1 cellular context compared by ENCODE assay signal in the genomic region with DNA sequence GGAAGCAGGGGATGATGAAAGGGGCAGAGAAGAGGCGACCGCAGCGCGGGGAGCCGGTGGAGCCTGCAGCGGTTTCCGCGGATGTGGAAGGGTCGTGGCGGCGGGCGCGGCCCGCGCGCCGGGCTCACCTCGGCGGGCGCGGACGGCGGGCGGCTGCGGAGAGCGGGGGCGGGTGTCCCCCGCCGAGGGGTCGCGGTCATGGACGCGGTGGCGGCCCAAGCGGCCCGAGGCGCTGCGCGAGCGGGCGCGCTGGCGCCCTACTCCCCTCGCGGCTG.
TF ChIP-seq lines count a peak whose summit lies in the region.

No MANE protein-coding gene starts in this region.

TF ChIP-seq in GM23338, 12 proteins besides CTCF, POLR2A, EP300 and RAD21 (continued from another document):
- TF ChIP-seq, protein P1, sequence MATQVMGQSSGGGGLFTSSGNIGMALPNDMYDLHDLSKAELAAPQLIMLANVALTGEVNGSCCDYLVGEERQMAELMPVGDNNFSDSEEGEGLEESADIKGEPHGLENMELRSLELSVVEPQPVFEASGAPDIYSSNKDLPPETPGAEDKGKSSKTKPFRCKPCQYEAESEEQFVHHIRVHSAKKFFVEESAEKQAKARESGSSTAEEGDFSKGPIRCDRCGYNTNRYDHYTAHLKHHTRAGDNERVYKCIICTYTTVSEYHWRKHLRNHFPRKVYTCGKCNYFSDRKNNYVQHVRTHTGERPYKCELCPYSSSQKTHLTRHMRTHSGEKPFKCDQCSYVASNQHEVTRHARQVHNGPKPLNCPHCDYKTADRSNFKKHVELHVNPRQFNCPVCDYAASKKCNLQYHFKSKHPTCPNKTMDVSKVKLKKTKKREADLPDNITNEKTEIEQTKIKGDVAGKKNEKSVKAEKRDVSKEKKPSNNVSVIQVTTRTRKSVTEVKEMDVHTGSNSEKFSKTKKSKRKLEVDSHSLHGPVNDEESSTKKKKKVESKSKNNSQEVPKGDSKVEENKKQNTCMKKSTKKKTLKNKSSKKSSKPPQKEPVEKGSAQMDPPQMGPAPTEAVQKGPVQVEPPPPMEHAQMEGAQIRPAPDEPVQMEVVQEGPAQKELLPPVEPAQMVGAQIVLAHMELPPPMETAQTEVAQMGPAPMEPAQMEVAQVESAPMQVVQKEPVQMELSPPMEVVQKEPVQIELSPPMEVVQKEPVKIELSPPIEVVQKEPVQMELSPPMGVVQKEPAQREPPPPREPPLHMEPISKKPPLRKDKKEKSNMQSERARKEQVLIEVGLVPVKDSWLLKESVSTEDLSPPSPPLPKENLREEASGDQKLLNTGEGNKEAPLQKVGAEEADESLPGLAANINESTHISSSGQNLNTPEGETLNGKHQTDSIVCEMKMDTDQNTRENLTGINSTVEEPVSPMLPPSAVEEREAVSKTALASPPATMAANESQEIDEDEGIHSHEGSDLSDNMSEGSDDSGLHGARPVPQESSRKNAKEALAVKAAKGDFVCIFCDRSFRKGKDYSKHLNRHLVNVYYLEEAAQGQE (IDR thresholded peaks at IDR 0.05; ENCODE audit: unreplicated experiment), result no peak
- no peak for TF ChIP-seq ZNF331 (CRISPR knock-in tag; IDR thresholded peaks at IDR 0.05; ENCODE audit: low read depth)
- TF ChIP-seq JUNB (IDR thresholded peaks at IDR 0.05; ENCODE audit: unreplicated experiment), result no peak
- TF ChIP-seq STAT1 (IDR thresholded peaks at IDR 0.05; ENCODE audit: unreplicated experiment), result no peak
- TF ChIP-seq, protein P2, sequence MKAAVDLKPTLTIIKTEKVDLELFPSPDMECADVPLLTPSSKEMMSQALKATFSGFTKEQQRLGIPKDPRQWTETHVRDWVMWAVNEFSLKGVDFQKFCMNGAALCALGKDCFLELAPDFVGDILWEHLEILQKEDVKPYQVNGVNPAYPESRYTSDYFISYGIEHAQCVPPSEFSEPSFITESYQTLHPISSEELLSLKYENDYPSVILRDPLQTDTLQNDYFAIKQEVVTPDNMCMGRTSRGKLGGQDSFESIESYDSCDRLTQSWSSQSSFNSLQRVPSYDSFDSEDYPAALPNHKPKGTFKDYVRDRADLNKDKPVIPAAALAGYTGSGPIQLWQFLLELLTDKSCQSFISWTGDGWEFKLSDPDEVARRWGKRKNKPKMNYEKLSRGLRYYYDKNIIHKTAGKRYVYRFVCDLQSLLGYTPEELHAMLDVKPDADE (IDR thresholded peaks at IDR 0.05), result no peak
- TF ChIP-seq NANOG (IDR thresholded peaks at IDR 0.05; ENCODE audit: borderline replicate concordance), result no peak
- no peak for TF ChIP-seq POLR2AphosphoS5 (IDR thresholded peaks at IDR 0.05; ENCODE audit: low read depth)
- TF ChIP-seq, protein P3, sequence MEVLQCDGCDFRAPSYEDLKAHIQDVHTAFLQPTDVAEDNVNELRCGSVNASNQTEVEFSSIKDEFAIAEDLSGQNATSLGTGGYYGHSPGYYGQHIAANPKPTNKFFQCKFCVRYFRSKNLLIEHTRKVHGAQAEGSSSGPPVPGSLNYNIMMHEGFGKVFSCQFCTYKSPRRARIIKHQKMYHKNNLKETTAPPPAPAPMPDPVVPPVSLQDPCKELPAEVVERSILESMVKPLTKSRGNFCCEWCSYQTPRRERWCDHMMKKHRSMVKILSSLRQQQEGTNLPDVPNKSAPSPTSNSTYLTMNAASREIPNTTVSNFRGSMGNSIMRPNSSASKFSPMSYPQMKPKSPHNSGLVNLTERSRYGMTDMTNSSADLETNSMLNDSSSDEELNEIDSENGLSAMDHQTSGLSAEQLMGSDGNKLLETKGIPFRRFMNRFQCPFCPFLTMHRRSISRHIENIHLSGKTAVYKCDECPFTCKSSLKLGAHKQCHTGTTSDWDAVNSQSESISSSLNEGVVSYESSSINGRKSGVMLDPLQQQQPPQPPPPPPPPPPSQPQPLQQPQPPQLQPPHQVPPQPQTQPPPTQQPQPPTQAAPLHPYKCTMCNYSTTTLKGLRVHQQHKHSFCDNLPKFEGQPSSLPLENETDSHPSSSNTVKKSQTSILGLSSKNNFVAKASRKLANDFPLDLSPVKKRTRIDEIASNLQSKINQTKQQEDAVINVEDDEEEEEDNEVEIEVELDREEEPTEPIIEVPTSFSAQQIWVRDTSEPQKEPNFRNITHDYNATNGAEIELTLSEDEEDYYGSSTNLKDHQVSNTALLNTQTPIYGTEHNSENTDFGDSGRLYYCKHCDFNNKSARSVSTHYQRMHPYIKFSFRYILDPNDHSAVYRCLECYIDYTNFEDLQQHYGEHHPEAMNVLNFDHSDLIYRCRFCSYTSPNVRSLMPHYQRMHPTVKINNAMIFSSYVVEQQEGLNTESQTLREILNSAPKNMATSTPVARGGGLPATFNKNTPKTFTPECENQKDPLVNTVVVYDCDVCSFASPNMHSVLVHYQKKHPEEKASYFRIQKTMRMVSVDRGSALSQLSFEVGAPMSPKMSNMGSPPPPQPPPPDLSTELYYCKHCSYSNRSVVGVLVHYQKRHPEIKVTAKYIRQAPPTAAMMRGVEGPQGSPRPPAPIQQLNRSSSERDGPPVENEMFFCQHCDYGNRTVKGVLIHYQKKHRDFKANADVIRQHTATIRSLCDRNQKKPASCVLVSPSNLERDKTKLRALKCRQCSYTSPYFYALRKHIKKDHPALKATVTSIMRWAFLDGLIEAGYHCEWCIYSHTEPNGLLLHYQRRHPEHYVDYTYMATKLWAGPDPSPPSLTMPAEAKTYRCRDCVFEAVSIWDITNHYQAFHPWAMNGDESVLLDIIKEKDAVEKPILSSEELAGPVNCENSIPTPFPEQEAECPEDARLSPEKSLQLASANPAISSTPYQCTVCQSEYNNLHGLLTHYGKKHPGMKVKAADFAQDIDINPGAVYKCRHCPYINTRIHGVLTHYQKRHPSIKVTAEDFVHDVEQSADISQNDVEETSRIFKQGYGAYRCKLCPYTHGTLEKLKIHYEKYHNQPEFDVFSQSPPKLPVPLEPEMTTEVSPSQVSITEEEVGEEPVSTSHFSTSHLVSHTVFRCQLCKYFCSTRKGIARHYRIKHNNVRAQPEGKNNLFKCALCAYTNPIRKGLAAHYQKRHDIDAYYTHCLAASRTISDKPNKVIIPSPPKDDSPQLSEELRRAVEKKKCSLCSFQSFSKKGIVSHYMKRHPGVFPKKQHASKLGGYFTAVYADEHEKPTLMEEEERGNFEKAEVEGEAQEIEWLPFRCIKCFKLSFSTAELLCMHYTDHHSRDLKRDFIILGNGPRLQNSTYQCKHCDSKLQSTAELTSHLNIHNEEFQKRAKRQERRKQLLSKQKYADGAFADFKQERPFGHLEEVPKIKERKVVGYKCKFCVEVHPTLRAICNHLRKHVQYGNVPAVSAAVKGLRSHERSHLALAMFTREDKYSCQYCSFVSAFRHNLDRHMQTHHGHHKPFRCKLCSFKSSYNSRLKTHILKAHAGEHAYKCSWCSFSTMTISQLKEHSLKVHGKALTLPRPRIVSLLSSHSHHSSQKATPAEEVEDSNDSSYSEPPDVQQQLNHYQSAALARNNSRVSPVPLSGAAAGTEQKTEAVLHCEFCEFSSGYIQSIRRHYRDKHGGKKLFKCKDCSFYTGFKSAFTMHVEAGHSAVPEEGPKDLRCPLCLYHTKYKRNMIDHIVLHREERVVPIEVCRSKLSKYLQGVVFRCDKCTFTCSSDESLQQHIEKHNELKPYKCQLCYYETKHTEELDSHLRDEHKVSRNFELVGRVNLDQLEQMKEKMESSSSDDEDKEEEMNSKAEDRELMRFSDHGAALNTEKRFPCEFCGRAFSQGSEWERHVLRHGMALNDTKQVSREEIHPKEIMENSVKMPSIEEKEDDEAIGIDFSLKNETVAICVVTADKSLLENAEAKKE (CRISPR knock-in tag; IDR thresholded peaks at IDR 0.05), result no peak
- no peak for TF ChIP-seq CREB1 (CRISPR knock-in tag; IDR thresholded peaks at IDR 0.05; ENCODE audit: low read depth)
- no peak for TF ChIP-seq ZNF114 (CRISPR knock-in tag; IDR thresholded peaks at IDR 0.05)
- TF ChIP-seq EZH2 (IDR thresholded peaks at IDR 0.05; ENCODE audit: low read depth, unreplicated experiment), result no peak
